In the genomic region with DNA sequence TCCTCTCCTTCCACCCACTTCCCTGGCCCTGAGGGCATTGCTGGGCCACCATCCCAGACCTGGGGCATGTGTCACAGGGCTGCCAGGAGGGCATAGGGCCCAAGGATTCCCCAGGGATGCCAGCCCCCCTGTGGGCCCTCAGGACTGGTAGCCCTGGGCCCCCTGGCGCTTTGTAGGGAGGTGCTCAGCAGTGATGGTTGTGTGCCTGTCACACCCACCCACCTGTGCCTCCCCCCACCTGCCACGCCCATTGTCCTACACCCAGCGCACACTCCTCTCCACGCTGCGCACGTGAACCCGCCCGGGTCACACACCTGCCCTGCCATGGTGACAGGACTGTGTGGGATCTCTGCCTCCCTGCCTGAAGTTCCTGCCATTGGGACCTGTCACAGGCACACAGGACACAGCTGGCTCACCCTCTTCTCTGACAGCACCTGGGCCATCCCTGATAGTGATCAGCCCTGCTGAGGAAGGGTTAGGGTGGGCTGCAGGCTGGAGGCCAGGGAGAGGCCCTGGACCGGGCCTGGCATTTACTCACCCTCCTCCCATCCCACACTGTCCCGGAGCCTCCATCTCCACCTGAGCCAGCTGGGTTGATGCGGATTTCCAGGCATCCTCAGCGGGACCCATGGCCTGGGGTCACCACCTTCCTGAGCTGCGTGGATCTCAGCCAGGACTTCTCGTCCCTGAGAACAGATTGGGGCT, we compare ENCODE assay signal across 14 cellular contexts.
"Had no signal": no experiment of that assay in that cellular context is flagged by ENCODE, and none has a peak within 500 bp of the region (broad histone marks: within the 10 kb centered on the region; RNA-seq: fewer than 3 reads in every experiment).

No MANE protein-coding gene starts in this region.

- H3K27me3 ChIP-seq: brain microvascular endothelial cell, right lobe of liver had no signal

- H3K27ac ChIP-seq: brain microvascular endothelial cell, right lobe of liver, spleen had no signal

- H3K4me3 ChIP-seq: right lobe of liver, spleen had no signal

- H3K4me1 ChIP-seq: right lobe of liver had no signal

- H3K9me3 ChIP-seq: right lobe of liver had no signal

- ATAC-seq: activated CD8-positive, alpha-beta T cell treated with anti-CD3 and anti-CD28 coated beads for 36 hours; effector memory CD8-positive, alpha-beta T cell; left cardiac atrium; right lobe of liver; stimulated activated naive CD8-positive, alpha-beta T cell treated with anti-CD3 and anti-CD28 coated beads, Interleukin-15, amount 100 ng/mL, for 72 hours; WTC11 had no signal

- DNase-seq: activated CD4-positive, alpha-beta T cell treated with anti-CD3 and anti-CD28 coated beads for 4 hours; activated CD8-positive, alpha-beta T cell treated with anti-CD3 and anti-CD28 coated beads for 36 hours; activated naive CD4-positive, alpha-beta T cell treated with Interleukin-2 at 50 U/mL for 16 hours; anterior cingulate cortex; brain microvascular endothelial cell; effector memory CD8-positive, alpha-beta T cell; foreskin melanocyte; left cardiac atrium; occipital lobe; spleen; stimulated activated naive CD8-positive, alpha-beta T cell treated with anti-CD3 and anti-CD28 coated beads, Interleukin-15, amount 100 ng/mL, for 72 hours; T-helper 2 cell had no signal

- H3K36me3 ChIP-seq: brain microvascular endothelial cell, right lobe of liver, spleen had no signal
